Comparison of ENCODE assay signal across 8 cellular contexts in genomic region chr17:37089998-37090397, GRCh38.
DNase-seq lines count a peak whose midpoint lies in the region; ATAC-seq and TF ChIP-seq lines count a peak whose summit lies in the region.

No MANE protein-coding gene starts in this region.

- H3K27ac ChIP-seq in HL-60 (replicated peaks) (peak overlapping the region; percentile 65), coronary artery (no peak overlapping the region), caudate nucleus (ENCODE audit: low read depth, low read length) (no peak overlapping the region)

- no peaks in the 10 kb centered on the region for H3K9me3 Mint-ChIP-seq in activated T-cell treated with anti-CD3 and anti-CD28 coated beads, Interleukin-2, amount 50 U/mL, for 4 hours
- no peaks in the 10 kb centered on the region for H3K9me3 Mint-ChIP-seq in neural crest cell

- ATAC-seq in activated T-cell treated with anti-CD3 and anti-CD28 coated beads, Interleukin-2, amount 50 U/mL, for 4 hours, result peak; percentile 83 to 93

- H3K4me1 Mint-ChIP-seq in activated T-cell treated with anti-CD3 and anti-CD28 coated beads, Interleukin-2, amount 50 U/mL, for 4 hours (ENCODE audit: low read depth), result peaks cover 38% of the 10 kb centered on the region
- H3K4me1 Mint-ChIP-seq in neural crest cell, result peaks cover 51% of the 10 kb centered on the region

- no peaks in the 10 kb centered on the region for H3K27me3 ChIP-seq in HL-60 (ENCODE audit: insufficient read depth, poor library complexity, severe bottlenecking)

- DNase-seq in GM10266 (ENCODE audit: extremely low spot score) (peak; percentile 62), HL-60 (ENCODE audit: low read depth in 1 of 2, low spot score in 1 of 2) (peak in 1 of 2 experiments; percentile 76), neural crest cell (ENCODE audit: low read depth, low spot score) (no peak), coronary artery (ENCODE audit: low spot score) (no peak), caudate nucleus (lab: John Stamatoyannopoulos, UW) (no peak), dedifferentiated amniotic fluid mesenchymal stem cell (ENCODE audit: extremely low spot score) (no peak), AG20443 (ENCODE audit: low spot score) (no peak)
- DNase-seq in activated T-cell treated with anti-CD3 and anti-CD28 coated beads, Interleukin-2, amount 50 U/mL, for 4 hours, result peak; percentile 24

- no peak for TF ChIP-seq CTCF in GM10266 (IDR thresholded peaks at IDR 0.05; ENCODE audit: control insufficient read depth, insufficient read depth, low read depth, missing control alignments)
- TF ChIP-seq CTCF in HL-60 (IDR thresholded peaks at IDR 0.05; ENCODE audit: insufficient read depth, low read length), result no peak
- TF ChIP-seq CTCF in neural crest cell (conservative IDR thresholded peaks at IDR 0.05), result no peak
- TF ChIP-seq CTCF in coronary artery (IDR thresholded peaks at IDR 0.05), result no peak

- H3K27ac Mint-ChIP-seq in neural crest cell (ENCODE audit: unreplicated experiment), result peak overlapping the region; percentile 91

- peaks cover 30% of the 10 kb centered on the region for H3K36me3 Mint-ChIP-seq in activated T-cell treated with anti-CD3 and anti-CD28 coated beads, Interleukin-2, amount 50 U/mL, for 4 hours (ENCODE audit: insufficient read depth)
- H3K36me3 Mint-ChIP-seq in neural crest cell (ENCODE audit: low read depth), result peaks cover 35% of the 10 kb centered on the region

- H3K4me3 Mint-ChIP-seq in activated T-cell treated with anti-CD3 and anti-CD28 coated beads, Interleukin-2, amount 50 U/mL, for 4 hours, result peak overlapping the region; percentile 58
- peak overlapping the region; percentile 25 for H3K4me3 Mint-ChIP-seq in neural crest cell

- no peaks in the 10 kb centered on the region for H3K27me3 Mint-ChIP-seq in activated T-cell treated with anti-CD3 and anti-CD28 coated beads, Interleukin-2, amount 50 U/mL, for 4 hours (ENCODE audit: low read depth)
- no peaks in the 10 kb centered on the region for H3K27me3 Mint-ChIP-seq in neural crest cell (ENCODE audit: low read depth)

- H3K4me3 ChIP-seq in HL-60 (replicated peaks; ENCODE audit: insufficient read depth, low read length), result no peak overlapping the region
- no peak overlapping the region for H3K4me3 ChIP-seq in coronary artery

Comparison
In these comparisons a context has a peak if more than half of its experiments do, and no peak if none do; other contexts are left out.
1. DNase-seq: peak in GM10266 (single experiment) and activated T-cell treated with anti-CD3 and anti-CD28 coated beads, Interleukin-2, amount 50 U/mL, for 4 hours (single experiment); none in neural crest cell (single experiment), coronary artery (single experiment), caudate nucleus (0 of 61), dedifferentiated amniotic fluid mesenchymal stem cell (single experiment) and AG20443 (single experiment).